In genomic region chr14:54739514-54739913, GRCh38 we compare ENCODE assay signal across 32 cellular contexts.
"Had no signal": no experiment of that assay in that cellular context is flagged by ENCODE, and none has a peak within 500 bp of the region (broad histone marks: within the 10 kb centered on the region; RNA-seq: fewer than 3 reads in every experiment).

No MANE protein-coding gene starts in this region.

- FAIRE-seq: bronchial epithelial cell, TTC549 had no signal

- H3K4me1 ChIP-seq: body of pancreas had no signal

- H3K9me3 Mint-ChIP-seq: activated B cell treated with CpG ODN at 0.5 μM for 24 hours; activated naive CD4-positive, alpha-beta T cell treated with anti-CD3 and anti-CD28 coated beads, Interleukin-2, amount 50 U/mL, for 24 hours; activated T-cell treated with anti-CD3 and anti-CD28 coated beads, Interleukin-2, amount 50 U/mL, for 24 hours; activated T-helper 1 cell treated with anti-CD3 and anti-CD28 coated beads, Interleukin-12 subunit alpha, Interleukin-12 subunit beta, Interleukin-2, Interleukin-4 antibody, amounts not matched to agents 30 ng/mL and 10 ng/mL and 1 ng/mL, durations not matched to agents 14 hours and 24 hours and 36 hours; T-cell had no signal

- H3K27me3 ChIP-seq: body of pancreas, MG63 had no signal

- H3K36me3 ChIP-seq: MG63 had no signal

- H3K27ac ChIP-seq: body of pancreas, SK-N-MC had no signal

- H3K9me3 ChIP-seq: body of pancreas, MG63 had no signal

- ATAC-seq: activated CD8-positive, alpha-beta memory T cell treated with anti-CD3 and anti-CD28 coated beads, Interleukin-2, amount 10 ng/mL, durations not matched to agents 7 days and 5 days; body of pancreas; Panc1; Right ventricle myocardium inferior; T-cell had no signal

- H3K4me3 ChIP-seq: body of pancreas, MG63, SK-N-MC had no signal

- H3K36me3 Mint-ChIP-seq: activated naive CD4-positive, alpha-beta T cell treated with anti-CD3 and anti-CD28 coated beads, Interleukin-2, amount 50 U/mL, for 24 hours; T-cell had no signal

- H3K27ac Mint-ChIP-seq: activated B cell treated with CpG ODN at 0.5 μM for 24 hours; activated CD4-positive, alpha-beta T cell treated with anti-CD3 and anti-CD28 coated beads, Interleukin-2, amount 10 ng/mL, durations not matched to agents 24 days and 14 days; activated CD8-positive, alpha-beta memory T cell treated with anti-CD3 and anti-CD28 coated beads, Interleukin-2, amount 10 ng/mL, durations not matched to agents 7 days and 5 days; activated T-cell treated with anti-CD3 and anti-CD28 coated beads, Interleukin-2, amount 50 U/mL, for 24 hours; activated T-helper 1 cell treated with anti-CD3 and anti-CD28 coated beads, Interleukin-12 subunit alpha, Interleukin-12 subunit beta, Interleukin-2, Interleukin-4 antibody, amounts not matched to agents 30 ng/mL and 10 ng/mL and 1 ng/mL, durations not matched to agents 14 hours and 24 hours and 36 hours; T-cell had no signal

- H3K27me3 Mint-ChIP-seq: activated B cell treated with CpG ODN at 0.5 μM for 24 hours; activated naive CD4-positive, alpha-beta T cell treated with anti-CD3 and anti-CD28 coated beads, Interleukin-2, amount 50 U/mL, for 24 hours; activated T-cell treated with anti-CD3 and anti-CD28 coated beads, Interleukin-2, amount 50 U/mL, for 24 hours; T-cell had no signal

- DNase-seq: activated B cell treated with CpG ODN at 0.5 μM for 24 hours; activated CD4-positive, alpha-beta T cell treated with anti-CD3 and anti-CD28 coated beads for 1 hour; activated CD4-positive, alpha-beta T cell treated with anti-CD3 and anti-CD28 coated beads, Interleukin-2, amount 10 ng/mL, durations not matched to agents 24 days and 14 days; activated CD4-positive, alpha-beta T cell treated with anti-CD3 and anti-CD28 coated beads, Interleukin-2, amount 50 U/mL, for 48 hours; activated CD8-positive, alpha-beta memory T cell treated with anti-CD3 and anti-CD28 coated beads, Interleukin-2, amount 10 ng/mL, durations not matched to agents 7 days and 5 days; activated effector memory CD4-positive, alpha-beta T cell treated with Interleukin-2 at 50 U/mL for 16 hours; activated naive CD4-positive, alpha-beta T cell; activated T-cell treated with anti-CD3 and anti-CD28 coated beads, Interleukin-2, amount 50 U/mL, for 24 hours; aorta; body of pancreas; MG63; MV-4-11; NCI-H1092 treated with DMSO at 0.1 percent for 48 hours; NCI-H1417 treated with DMSO at 0.1 percent for 48 hours; NCI-H1694 treated with DMSO at 0.1 percent for 48 hours; NCI-H2081; NCI-H2171; NCI-H2227 treated with DMSO at 0.1 percent for 48 hours; NCI-H446 treated with DMSO at 0.1 percent for 48 hours; NCI-H524 treated with DMSO at 0.1 percent for 48 hours; NCI-H748 treated with DMSO at 0.1 percent for 48 hours; RPMI8226; T-cell; T-helper 2 cell; T1000 had no signal

- H3K4me3 Mint-ChIP-seq: activated B cell treated with CpG ODN at 0.5 μM for 24 hours; activated CD4-positive, alpha-beta T cell treated with anti-CD3 and anti-CD28 coated beads, Interleukin-2, amount 10 ng/mL, durations not matched to agents 24 days and 14 days; activated CD8-positive, alpha-beta memory T cell treated with anti-CD3 and anti-CD28 coated beads, Interleukin-2, amount 10 ng/mL, durations not matched to agents 7 days and 5 days; activated naive CD4-positive, alpha-beta T cell treated with anti-CD3 and anti-CD28 coated beads, Interleukin-2, amount 50 U/mL, for 24 hours; activated T-cell treated with anti-CD3 and anti-CD28 coated beads, Interleukin-2, amount 50 U/mL, for 24 hours; activated T-helper 1 cell treated with anti-CD3 and anti-CD28 coated beads, Interleukin-12 subunit alpha, Interleukin-12 subunit beta, Interleukin-2, Interleukin-4 antibody, amounts not matched to agents 30 ng/mL and 10 ng/mL and 1 ng/mL, durations not matched to agents 14 hours and 24 hours and 36 hours; T-cell had no signal
